Comparison of ENCODE assay signal across 8 cellular contexts in the genomic region with DNA sequence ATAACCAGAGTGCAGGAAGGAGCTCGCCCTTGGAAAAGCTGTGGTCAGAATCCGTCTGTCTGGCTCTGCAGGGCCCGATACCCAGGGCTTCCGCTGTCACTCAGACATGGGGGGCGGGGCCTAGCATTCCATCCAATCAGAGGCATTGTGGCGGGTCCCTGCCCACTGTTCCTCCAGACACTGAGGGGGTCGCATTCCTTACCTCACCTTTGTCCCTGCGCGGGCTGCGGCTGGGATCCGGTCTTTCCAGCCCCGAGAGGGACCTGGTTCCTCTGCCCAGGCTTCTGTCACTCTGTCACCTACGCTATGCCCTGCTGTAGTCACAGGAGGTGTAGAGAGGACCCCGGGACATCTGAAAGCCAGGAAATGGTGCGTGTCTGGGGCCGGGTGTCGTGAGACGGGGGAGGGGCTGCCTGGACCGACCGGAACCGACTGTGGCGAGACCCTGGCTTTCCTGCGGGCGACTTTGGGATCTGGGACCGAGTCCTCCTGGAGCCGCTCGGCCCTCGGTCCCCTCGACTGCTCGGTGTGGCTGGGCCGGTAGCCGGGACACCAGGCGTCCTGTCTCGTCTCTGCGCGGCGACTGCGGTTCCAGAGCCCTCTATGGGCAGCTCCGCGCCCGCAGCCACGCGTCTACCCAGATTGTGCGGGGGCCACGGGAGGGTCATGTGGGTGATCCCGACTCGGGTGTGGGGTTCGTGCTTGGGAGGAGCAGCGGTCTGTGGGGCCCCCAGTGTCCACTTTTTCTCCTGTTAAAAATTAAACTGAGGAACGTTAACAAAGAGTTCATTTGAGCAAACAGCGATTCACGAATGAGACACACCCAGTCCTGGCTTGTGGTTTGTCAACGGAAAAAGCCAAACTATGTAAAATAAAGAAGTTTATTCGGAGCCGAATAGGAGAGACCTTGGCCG. TPM values are rescaled to one million over a fixed set of nuclear protein-coding genes. Genes with fewer than 3 reads are reported as not detected.
DNase-seq lines count a peak whose midpoint lies in the region; ATAC-seq and TF ChIP-seq lines count a peak whose summit lies in the region.

TSS of gene ZNF69 (plus strand) at position 165 of the 914 bp plus-strand sequence. CDS start at position 307, 142 bp downstream.

- H2AFZ ChIP-seq in ACC112 (ENCODE audit: low read length, unreplicated experiment): peak within 1 kb of the TSS; percentile 90

- H3K9me3 ChIP-seq in duodenal mucosa (ENCODE audit: control insufficient read depth in 1 of 2, low read length in 2 of 2): no peaks in the 10 kb centered on the region
- H3K9me3 ChIP-seq in liver (ENCODE audit: control insufficient read depth in 4 of 4, low read length in 3 of 4): peaks cover 0 to 1% (median 0%) of the 10 kb centered on the region in 4 donors

- TF ChIP-seq CTCF in liver (IDR thresholded peaks at IDR 0.05; ENCODE audit: low read depth, low read length, missing input control): no peak

- H3K4me1 ChIP-seq in ACC112 (ENCODE audit: control insufficient read depth, insufficient read depth, low read length, unreplicated experiment) (no peaks in the 10 kb centered on the region), duodenal mucosa (ENCODE audit: control insufficient read depth in 1 of 2, insufficient read depth in 2 of 2, low read length in 2 of 2) (peaks cover 0 to 6% of the 10 kb centered on the region in 2 donors), liver (ENCODE audit: control insufficient read depth in 4 of 4, insufficient read depth in 4 of 4, low read length in 3 of 4) (peaks cover 2 to 16% (median 6%) of the 10 kb centered on the region in 4 donors)

- H3K27ac ChIP-seq in ACC112 (ENCODE audit: low read depth, low read length) (no peak within 1 kb of the TSS), duodenal mucosa (ENCODE audit: low read depth, low read length) (peak within 1 kb of the TSS; percentile 80), liver (ENCODE audit: low read depth in 1 of 2, low read length in 2 of 2) (peak within 1 kb of the TSS; percentile 84)

- H3K79me2 ChIP-seq in ACC112 (ENCODE audit: control insufficient read depth, insufficient read depth, low read length, unreplicated experiment): no peaks in the 10 kb centered on the region

- H3K36me3 ChIP-seq in ACC112 (ENCODE audit: insufficient read depth, low read length): no peaks in the 10 kb centered on the region
- no peaks in the 10 kb centered on the region for H3K36me3 ChIP-seq in duodenal mucosa (ENCODE audit: control insufficient read depth in 1 of 2, insufficient read depth in 2 of 2, low read length in 2 of 2)
- no peaks in the 10 kb centered on the region for H3K36me3 ChIP-seq in liver (ENCODE audit: control insufficient read depth in 4 of 4, insufficient read depth in 3 of 4, low read depth in 1 of 4, low read length in 3 of 4)

- WGBS in liver: 1% methylated on average over 56 of the region's 56 CpGs

- H3K27me3 ChIP-seq in ACC112 (ENCODE audit: insufficient read depth, low read length): no peaks in the 10 kb centered on the region
- no peaks in the 10 kb centered on the region for H3K27me3 ChIP-seq in duodenal mucosa (ENCODE audit: control insufficient read depth in 1 of 2, insufficient read depth in 2 of 2, low read length in 2 of 2)
- no peaks in the 10 kb centered on the region for H3K27me3 ChIP-seq in liver (ENCODE audit: control insufficient read depth in 4 of 4, insufficient read depth in 4 of 4, low read length in 3 of 4)

- H3K4me3 ChIP-seq in ACC112 (ENCODE audit: low read depth, low read length) (peak within 1 kb of the TSS; percentile 96), duodenal mucosa (ENCODE audit: low read depth in 1 of 2, low read length in 2 of 2) (peak within 1 kb of the TSS; percentile 71 to 89), liver (ENCODE audit: low read depth in 1 of 3, low read length in 3 of 3) (peak within 1 kb of the TSS; percentile 69 to 86 (median 80))

- peak; percentile 64 for ATAC-seq in GM19455 (IDR thresholded peaks at IDR 0.05; ENCODE audit: unreplicated experiment)

- no peak for TF ChIP-seq RAD21 in liver (IDR thresholded peaks at IDR 0.05)

- peak; percentile 66 to 82 for DNase-seq in NCI-H524 (lab: John Stamatoyannopoulos, UW)
- peak; percentile 16 to 33 for DNase-seq in activated CD4-positive, alpha-beta T cell treated with anti-CD3 and anti-CD28 coated beads, Interleukin-2, amount 50 U/mL, for 24 hours (ENCODE audit: low read depth in 1 of 2, low spot score in 1 of 2)
- DNase-seq in stimulated activated CD4-positive, alpha-beta T cell treated with anti-CD3 and anti-CD28 coated beads, Interleukin-2, amount 100 ng/mL, for 24 hours: peak; percentile 70 to 74
- DNase-seq in DMS153 (lab: John Stamatoyannopoulos, UW): no peak

- H3K9ac ChIP-seq in duodenal mucosa (ENCODE audit: low read depth in 1 of 2, low read length in 2 of 2) (peak within 1 kb of the TSS; percentile 67 to 76), liver (ENCODE audit: low read depth in 1 of 2, low read length in 2 of 2) (peak within 1 kb of the TSS in 1 of 2 donors; percentile 23)

TF ChIP-seq in liver, 16 proteins besides CTCF, POLR2A, EP300 and RAD21:
- peak in 1 of 2 donors; percentile 30 for TF ChIP-seq HNF4A (conservative IDR thresholded peaks at IDR 0.05)
- peak; percentile 64 for TF ChIP-seq SP1 (IDR thresholded peaks at IDR 0.05)
- no peak for TF ChIP-seq HNF4G (IDR thresholded peaks at IDR 0.05)
- peak in 1 of 2 donors; percentile 22 for TF ChIP-seq RXRA (IDR thresholded peaks at IDR 0.05)
- peak; percentile 53 for TF ChIP-seq REST (IDR thresholded peaks at IDR 0.05)
- TF ChIP-seq JUND (IDR thresholded peaks at IDR 0.05): peak in 1 of 2 donors; percentile 11
- peak in 1 of 2 donors; percentile 41 for TF ChIP-seq GABPA (IDR thresholded peaks at IDR 0.05 in 1 of 2, conservative IDR thresholded peaks at IDR 0.05 in 1 of 2)
- TF ChIP-seq NR2F2 (IDR thresholded peaks at IDR 0.05): peak; percentile 87
- no peak for TF ChIP-seq YY1 (IDR thresholded peaks at IDR 0.05)
TF ChIP-seq in liver: peak in this region for 7.

RNA-seq across cellular contexts. Expression of gene ZNF69, which starts in this region (rescaled TPM):
- total RNA-seq in liver: 10 to 100 TPM; 11.8 to 12.0 TPM
- polyA plus RNA-seq in liver: 1 to 10 TPM; 2.5 to 5.9 TPM
